In the genomic region with DNA sequence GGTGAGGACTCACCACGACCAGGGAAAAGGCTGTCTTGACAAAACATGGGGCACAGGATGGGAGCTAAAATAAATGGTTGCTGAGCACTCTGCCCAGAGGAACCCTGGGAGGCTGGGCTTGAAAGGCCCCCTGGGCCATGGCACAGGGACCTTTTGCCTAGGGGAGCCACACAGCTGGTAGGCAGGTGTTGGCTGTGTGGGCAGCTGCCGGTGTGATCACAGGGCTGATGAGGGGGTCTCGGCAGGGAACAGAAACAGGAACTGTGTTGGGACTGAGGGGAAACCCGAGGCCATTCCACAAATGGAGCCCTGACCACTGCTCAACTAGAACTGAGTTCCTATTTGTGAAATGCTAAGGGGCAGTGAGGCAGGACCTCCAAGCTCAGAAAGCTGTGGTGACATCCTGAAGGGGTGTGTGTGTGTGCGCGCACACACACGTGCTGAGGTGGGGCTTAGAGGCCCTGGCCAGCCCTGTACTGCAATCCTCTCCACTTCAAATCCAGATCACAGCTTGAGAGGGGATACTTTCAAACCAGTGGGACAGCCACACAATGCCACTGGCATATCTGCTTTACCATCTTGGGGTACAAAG, we compare ENCODE assay signal across 1 cellular context.
TF ChIP-seq lines count a peak whose summit lies in the region.

No MANE protein-coding gene starts in this region.

TF ChIP-seq in HEK293, 187 proteins besides CTCF, POLR2A, EP300 and RAD21:
- TF ChIP-seq WT1 (tag by site-specific recombination; IDR thresholded peaks at IDR 0.05) (no peak), ZIC2 (tag by site-specific recombination; IDR thresholded peaks at IDR 0.05) (peak; percentile 46)
